In the genomic region with DNA sequence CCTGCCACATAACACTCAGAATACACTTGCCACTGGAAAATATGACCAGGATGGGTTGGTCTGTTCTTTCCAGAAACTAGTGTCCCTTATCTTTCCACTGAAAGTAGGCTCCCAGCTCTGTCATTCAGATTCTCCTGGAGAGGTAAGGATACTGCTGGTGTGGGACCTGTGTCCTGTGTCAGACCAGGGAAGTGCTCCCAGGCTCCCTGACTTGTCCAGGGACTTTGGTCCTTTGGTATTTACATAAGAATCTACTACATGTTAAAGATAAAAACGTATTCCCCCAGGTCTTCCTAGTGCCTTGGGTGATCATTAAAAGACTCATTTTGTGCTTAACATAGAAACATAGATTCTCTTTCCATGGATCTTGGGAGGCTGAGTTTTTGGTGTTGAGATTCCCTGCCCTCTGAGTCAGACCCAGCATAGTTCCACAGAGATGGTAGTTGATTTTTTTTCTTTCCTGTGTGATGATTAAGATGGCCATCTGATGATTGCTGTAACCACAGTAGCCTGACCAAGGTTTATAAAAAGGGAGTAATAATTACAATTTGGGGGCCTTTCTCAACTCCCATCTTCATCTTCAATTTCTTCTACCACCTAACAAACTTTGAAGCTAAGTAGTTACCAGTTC, we compare ENCODE assay signal across 15 cellular contexts.
DNase-seq lines count a peak whose midpoint lies in the region; ATAC-seq, FAIRE-seq and TF ChIP-seq lines count a peak whose summit lies in the region.
"Had no signal": no experiment of that assay in that cellular context is flagged by ENCODE, and none has a peak within 500 bp of the region (broad histone marks: within the 10 kb centered on the region; RNA-seq: fewer than 3 reads in every experiment).

No MANE protein-coding gene starts in this region.

- DNase-seq in HT-29 (ENCODE audit: low spot score) (peak; percentile 39), K562 (ENCODE audit: extremely low read depth in 1 of 4, low spot score in 3 of 4) (no peak), kidney tubule cell (ENCODE audit: low spot score) (peak; percentile 74), transverse colon (peak; percentile 33), left lung (no peak), UCSD-AML1 (lab: John Stamatoyannopoulos, UW; ENCODE audit: unreplicated experiment) (no peak)
- no peak for DNase-seq in effector CD4-positive, alpha-beta T cell
- DNase-seq: activated CD4-positive, alpha-beta memory T cell treated with anti-CD3 and anti-CD28 coated beads, Interleukin-2, amount 10 ng/mL, durations not matched to agents 7 days and 5 days; CD8-positive, alpha-beta T cell; heart right ventricle; KBM-7; NCI-H1694 treated with DMSO at 0.1 percent for 48 hours; NCI-H748 treated with DMSO at 0.1 percent for 48 hours had no signal

- no peak overlapping the region for H3K27ac ChIP-seq in K562 (ENCODE audit: extremely low read depth, low read depth, low read length)
- peak overlapping the region in 1 of 4 donors; percentile 38 for H3K27ac ChIP-seq in transverse colon
- no peak overlapping the region for H3K27ac ChIP-seq in left lung
- H3K27ac ChIP-seq: heart right ventricle had no signal

- TF ChIP-seq POLR2A in K562 (conservative IDR thresholded peaks at IDR 0.05) (no peak), transverse colon (IDR thresholded peaks at IDR 0.05) (no peak)

- TF ChIP-seq RAD21 in K562 (CRISPR knock-in tag; conservative IDR thresholded peaks at IDR 0.05 in 1 of 2, IDR thresholded peaks at IDR 0.05 in 1 of 2) = no peak

- POLR2A ChIA-PET in K562 (lab: Yijun Ruan, JAX) = no interaction called here

- H3K27me3 ChIP-seq in K562 (ENCODE audit: control insufficient read depth in 2 of 2, insufficient read depth in 2 of 2, low read length in 2 of 2) = no peaks in the 10 kb centered on the region
- no peaks in the 10 kb centered on the region for H3K27me3 ChIP-seq in transverse colon
- no peaks in the 10 kb centered on the region for H3K27me3 ChIP-seq in left lung
- H3K27me3 ChIP-seq: heart right ventricle had no signal

- H3K9me3 ChIP-seq in K562 (replicated peaks; ENCODE audit: control insufficient read depth, insufficient read depth, low read depth, low read length) (no peaks in the 10 kb centered on the region), transverse colon (no peaks in the 10 kb centered on the region), left lung (peaks cover 0 to 9% of the 10 kb centered on the region in 2 donors)

- no TSS peak for BruUV-seq in K562 (replicated peaks; lab: Mats Ljungman, UMichigan)

- TF ChIP-seq CTCF in K562 (IDR thresholded peaks at IDR 0.05 in 2 of 3, conservative IDR thresholded peaks at IDR 0.05 in 1 of 3; ENCODE audit: insufficient read depth in 2 of 3, low read depth in 1 of 3, low read length in 3 of 3) (no peak), transverse colon (IDR thresholded peaks at IDR 0.05) (no peak), left lung (IDR thresholded peaks at IDR 0.05) (no peak)

- H3K4me3 ChIP-seq in K562 = no peak overlapping the region
- H3K4me3 ChIP-seq in transverse colon = no peak overlapping the region
- no peak overlapping the region for H3K4me3 ChIP-seq in left lung
- H3K4me3 ChIP-seq: heart right ventricle had no signal

- H3K9me1 ChIP-seq in K562 (ENCODE audit: control insufficient read depth, insufficient read depth, low read length) = no peaks in the 10 kb centered on the region

- peak overlapping the region; percentile 15; the same call in 1 of the 2 replicates for H2AFZ ChIP-seq in K562 (ENCODE audit: low read depth, low read length)

- CTCF ChIA-PET in K562 (lab: Yijun Ruan, JAX; ENCODE audit: low intra/inter-chr PET ratio) = no interaction called here

- ATAC-seq in K562 (no peak), left lung (no peak)
- ATAC-seq: CD8-positive, alpha-beta T cell; Right ventricle myocardium inferior had no signal

- H3K36me3 ChIP-seq in K562 (ENCODE audit: control insufficient read depth, insufficient read depth, low read length) = no peaks in the 10 kb centered on the region
- H3K36me3 ChIP-seq in transverse colon = no peaks in the 10 kb centered on the region
- H3K36me3 ChIP-seq in left lung = no peaks in the 10 kb centered on the region
- H3K36me3 ChIP-seq: heart right ventricle had no signal

- no peak overlapping the region for H3K9ac ChIP-seq in K562 (ENCODE audit: insufficient read depth in 1 of 2, low read depth in 2 of 2, low read length in 2 of 2)

- no peaks in the 10 kb centered on the region for H4K20me1 ChIP-seq in K562 (replicated peaks; ENCODE audit: control insufficient read depth, insufficient read depth, low read length)

- WGBS in K562 (ENCODE audit: insufficient coverage, low coverage, missing lambda C conversion rate) = 7% methylated on average over 1 of the region's 1 CpG
- 34% methylated on average over 1 of the region's 1 CpG; no CpG with 5 or more reads in 1 of the 2 donors for WGBS in transverse colon (ENCODE audit: low coverage in 1 of 2), 2 donors

- FAIRE-seq in K562 (lab: Jason Lieb, UNC) = peak; percentile 67
- FAIRE-seq: endometrium had no signal

- intact Hi-C loops in K562 (cut with micrococcal nuclease) (no loop called here), transverse colon (cut with DNase I; ENCODE audit: low total_unique reads) (loop anchor here (5.0 to 10.0 kb wide), 2 partner anchors 85 to 213 kb away; no protein-coding TSS in a partner anchor), left lung (cut with DNase I) (no loop called here)

- TF ChIP-seq EP300 in K562 (IDR thresholded peaks at IDR 0.05; ENCODE audit: low read length) = no peak
- TF ChIP-seq EP300 in transverse colon (IDR thresholded peaks at IDR 0.05; ENCODE audit: low read depth) = no peak

- peaks cover 3 to 5% of the 10 kb centered on the region in 2 experiments; a peak in 2 of 5 replicates for H3K4me1 ChIP-seq in K562 (replicated peaks in 1 of 2; ENCODE audit: control insufficient read depth in 2 of 2, insufficient read depth in 2 of 2, low read length in 2 of 2)
- peaks cover 4 to 30% (median 27%) of the 10 kb centered on the region in 4 donors for H3K4me1 ChIP-seq in transverse colon
- no peaks in the 10 kb centered on the region for H3K4me1 ChIP-seq in left lung

- H3K4me2 ChIP-seq in K562 (ENCODE audit: insufficient read depth, low read length) = no peak overlapping the region

- in situ Hi-C loops in K562 (cut with MboI) (no loop called here), transverse colon (cut with MboI; ENCODE audit: low pct_ligation_motif_present in 1 of 4, low pct_unique_long_range_greater_than_20kb in 1 of 4, low sequenced_read_pairs in 3 of 4) (no loop called here)

- no peaks in the 10 kb centered on the region for H3K79me2 ChIP-seq in K562 (ENCODE audit: control insufficient read depth, insufficient read depth, low read length)

TF ChIP-seq in K562, 482 proteins besides CTCF, POLR2A, EP300 and RAD21:
- TF ChIP-seq TEAD1 (CRISPR knock-in tag; IDR thresholded peaks at IDR 0.05) (no peak), GATA2 (CRISPR knock-in tag; IDR thresholded peaks at IDR 0.05) (no peak), HNRNPLL (IDR thresholded peaks at IDR 0.05; ENCODE audit: low read depth, low read length, poor library complexity, severe bottlenecking) (no peak), CSDE1 (IDR thresholded peaks at IDR 0.05) (no peak), DDX20 (tag; IDR thresholded peaks at IDR 0.05; ENCODE audit: low read depth) (no peak), NEUROD1 (IDR thresholded peaks at IDR 0.05; ENCODE audit: borderline replicate concordance, low read depth, low read length, partially characterized antibody) (no peak), RBFOX2 (IDR thresholded peaks at IDR 0.05; ENCODE audit: low read depth, low read length) (no peak), KLF10 (CRISPR knock-in tag; IDR thresholded peaks at IDR 0.05) (no peak), ARID1B (IDR thresholded peaks at IDR 0.05) (no peak)
- TF ChIP-seq, protein P1, sequence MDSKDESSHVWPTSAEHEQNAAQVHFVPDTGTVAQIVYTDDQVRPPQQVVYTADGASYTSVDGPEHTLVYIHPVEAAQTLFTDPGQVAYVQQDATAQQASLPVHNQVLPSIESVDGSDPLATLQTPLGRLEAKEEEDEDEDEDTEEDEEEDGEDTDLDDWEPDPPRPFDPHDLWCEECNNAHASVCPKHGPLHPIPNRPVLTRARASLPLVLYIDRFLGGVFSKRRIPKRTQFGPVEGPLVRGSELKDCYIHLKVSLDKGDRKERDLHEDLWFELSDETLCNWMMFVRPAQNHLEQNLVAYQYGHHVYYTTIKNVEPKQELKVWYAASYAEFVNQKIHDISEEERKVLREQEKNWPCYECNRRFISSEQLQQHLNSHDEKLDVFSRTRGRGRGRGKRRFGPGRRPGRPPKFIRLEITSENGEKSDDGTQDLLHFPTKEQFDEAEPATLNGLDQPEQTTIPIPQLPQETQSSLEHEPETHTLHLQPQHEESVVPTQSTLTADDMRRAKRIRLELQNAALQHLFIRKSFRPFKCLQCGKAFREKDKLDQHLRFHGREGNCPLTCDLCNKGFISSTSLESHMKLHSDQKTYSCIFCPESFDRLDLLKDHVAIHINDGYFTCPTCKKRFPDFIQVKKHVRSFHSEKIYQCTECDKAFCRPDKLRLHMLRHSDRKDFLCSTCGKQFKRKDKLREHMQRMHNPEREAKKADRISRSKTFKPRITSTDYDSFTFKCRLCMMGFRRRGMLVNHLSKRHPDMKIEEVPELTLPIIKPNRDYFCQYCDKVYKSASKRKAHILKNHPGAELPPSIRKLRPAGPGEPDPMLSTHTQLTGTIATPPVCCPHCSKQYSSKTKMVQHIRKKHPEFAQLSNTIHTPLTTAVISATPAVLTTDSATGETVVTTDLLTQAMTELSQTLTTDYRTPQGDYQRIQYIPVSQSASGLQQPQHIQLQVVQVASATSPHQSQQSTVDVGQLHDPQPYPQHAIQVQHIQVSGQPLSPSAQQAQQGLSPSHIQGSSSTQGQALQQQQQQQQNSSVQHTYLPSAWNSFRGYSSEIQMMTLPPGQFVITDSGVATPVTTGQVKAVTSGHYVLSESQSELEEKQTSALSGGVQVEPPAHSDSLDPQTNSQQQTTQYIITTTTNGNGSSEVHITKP (IDR thresholded peaks at IDR 0.05; ENCODE audit: partially characterized antibody) = no peak
TF ChIP-seq in K562: peak in this region for 0.

Comparison
In these comparisons a context has a peak if more than half of its experiments do, and no peak if none do; other contexts are left out.
1. DNase-seq: peak in HT-29 (single experiment), kidney tubule cell (single experiment) and transverse colon (single experiment); none in K562 (0 of 4), left lung (0 of 2), effector CD4-positive, alpha-beta T cell (single experiment) and UCSD-AML1 (single experiment).